In the genomic region with DNA sequence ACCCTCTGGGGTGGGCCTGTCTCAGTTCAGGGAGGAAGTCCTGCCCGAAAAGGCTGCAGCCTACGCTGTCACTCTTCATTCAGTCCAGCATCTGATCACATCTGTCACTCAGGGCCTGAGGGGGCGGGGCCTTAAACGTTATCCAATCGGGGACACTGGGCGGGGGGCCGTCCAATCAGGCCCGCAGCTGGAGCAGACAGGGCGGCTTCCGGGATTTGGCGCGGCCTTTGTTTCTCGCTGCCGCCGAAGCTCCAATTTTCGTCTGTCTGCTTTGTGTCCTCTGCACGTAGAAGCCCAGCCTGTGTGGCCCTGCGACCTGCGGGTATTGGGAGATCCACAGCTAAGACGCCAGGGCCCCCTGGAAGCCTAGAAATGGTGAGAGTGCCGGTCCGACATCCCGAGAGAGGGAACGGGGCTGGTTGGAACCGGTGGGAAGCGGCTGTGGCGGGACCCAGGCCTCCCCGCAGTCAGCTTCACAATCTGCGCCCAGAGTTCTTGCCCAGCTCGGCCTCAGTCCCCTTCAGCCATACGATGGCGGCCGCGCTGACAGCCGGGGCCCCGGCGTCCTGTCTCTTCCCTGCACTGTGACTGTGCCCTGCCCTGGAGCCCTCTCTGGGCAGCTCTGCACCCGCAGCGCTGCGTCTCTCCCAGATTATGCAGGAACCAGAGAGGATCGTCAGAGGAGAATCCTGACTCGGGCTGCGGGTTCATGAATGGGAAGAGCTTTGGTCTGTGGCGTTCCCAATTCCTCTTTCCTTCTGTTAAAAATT, we compare ENCODE assay signal across 8 cellular contexts. TPM values are rescaled to one million over a fixed set of nuclear protein-coding genes. Genes with fewer than 3 reads are reported as not detected.
DNase-seq lines count a peak whose midpoint lies in the region; ATAC-seq and TF ChIP-seq lines count a peak whose summit lies in the region.

Gene ZNF730 (plus strand): TSS at position 224 of the 770 bp plus-strand sequence. CDS start 149 bp downstream, at position 373.

- H3K27ac ChIP-seq in BLaER1 (peak within 1 kb of the TSS; percentile 85), duodenal mucosa (ENCODE audit: low read depth, low read length) (no peak within 1 kb of the TSS)

- H3K27me3 Mint-ChIP-seq in activated CD4-positive, alpha-beta T cell treated with anti-CD3 and anti-CD28 coated beads for 36 hours: peaks cover 15% of the 10 kb centered on the region

- 0 to 2% methylated on average over 24 to 38 of the region's 44 CpGs for WGBS in lower leg skin, 2 donors

- peak within 1 kb of the TSS; percentile 82 for H3K4me3 Mint-ChIP-seq in activated CD4-positive, alpha-beta T cell treated with anti-CD3 and anti-CD28 coated beads for 36 hours

- H3K4me3 ChIP-seq in BLaER1: peak within 1 kb of the TSS; percentile 75
- H3K4me3 ChIP-seq in duodenal mucosa (ENCODE audit: low read depth in 1 of 2, low read length in 2 of 2): peak within 1 kb of the TSS; percentile 29 to 48
- peak within 1 kb of the TSS; percentile 30 for H3K4me3 ChIP-seq in lower leg skin (ENCODE audit: low read depth, poor library complexity, severe bottlenecking)

- H3K9ac ChIP-seq in BLaER1 (peak within 1 kb of the TSS; percentile 87), duodenal mucosa (ENCODE audit: low read depth in 1 of 2, low read length in 2 of 2) (no peak within 1 kb of the TSS)

- H3K9me3 ChIP-seq in BLaER1 (peaks cover 28% of the 10 kb centered on the region), duodenal mucosa (ENCODE audit: control insufficient read depth in 1 of 2, low read length in 2 of 2) (peaks cover 7 to 10% of the 10 kb centered on the region in 2 donors)

- H4K20me1 ChIP-seq in BLaER1: no peaks in the 10 kb centered on the region

- peaks cover 6% of the 10 kb centered on the region for H3K4me1 Mint-ChIP-seq in activated CD4-positive, alpha-beta T cell treated with anti-CD3 and anti-CD28 coated beads for 36 hours

- DNase-seq in NCI-H1105 treated with DMSO at 0.1 percent for 48 hours (lab: John Stamatoyannopoulos, UW) (peak; percentile 77), lower leg skin (ENCODE audit: low spot score in 2 of 2) (no peak)
- peak; percentile 90 for DNase-seq in activated CD4-positive, alpha-beta T cell treated with anti-CD3 and anti-CD28 coated beads for 36 hours
- peak; percentile 19 to 29 for DNase-seq in stimulated activated CD4-positive, alpha-beta T cell treated with anti-CD3 and anti-CD28 coated beads, Interleukin-4, amount 100 ng/mL, for 4 hours

- peaks cover 5% of the 10 kb centered on the region for H3K9me3 Mint-ChIP-seq in activated CD4-positive, alpha-beta T cell treated with anti-CD3 and anti-CD28 coated beads for 36 hours (ENCODE audit: low read depth)

- H3K36me3 ChIP-seq in BLaER1 (peaks cover 60% of the 10 kb centered on the region), duodenal mucosa (ENCODE audit: control insufficient read depth in 1 of 2, insufficient read depth in 2 of 2, low read length in 2 of 2) (no peaks in the 10 kb centered on the region)

- CTCF ChIA-PET in activated CD4-positive, alpha-beta T cell treated with anti-CD3 and anti-CD28 coated beads for 36 hours (lab: Charles Lee): interaction anchor here (0.7 to 1.5 kb wide), 2 partner anchors 11 to 163 kb away, joined by 3 to 6 read pairs; no protein-coding TSS in a partner anchor

- no peaks in the 10 kb centered on the region for H3K4me1 ChIP-seq in BLaER1
- H3K4me1 ChIP-seq in duodenal mucosa (ENCODE audit: control insufficient read depth in 1 of 2, insufficient read depth in 2 of 2, low read length in 2 of 2): no peaks in the 10 kb centered on the region

- intact Hi-C loops in activated CD4-positive, alpha-beta T cell treated with anti-CD3 and anti-CD28 coated beads for 36 hours (cut with DNase I, micrococcal nuclease): loop anchor here in 1 of 2 experiments (10.0 kb wide), 1 partner anchor 158 kb away; no protein-coding TSS in a partner anchor
- intact Hi-C loops in lower leg skin (cut with DNase I; ENCODE audit: low total_unique reads): no loop called here

- peaks cover 12% of the 10 kb centered on the region for H3K36me3 Mint-ChIP-seq in activated CD4-positive, alpha-beta T cell treated with anti-CD3 and anti-CD28 coated beads for 36 hours (ENCODE audit: low read depth)

- H3K4me2 ChIP-seq in BLaER1: peak within 1 kb of the TSS; percentile 62

- no peak for TF ChIP-seq CTCF in lower leg skin (IDR thresholded peaks at IDR 0.05)

- H3K27ac Mint-ChIP-seq in activated CD4-positive, alpha-beta T cell treated with anti-CD3 and anti-CD28 coated beads for 36 hours: peak within 1 kb of the TSS; percentile 10

- POLR2A ChIA-PET in activated CD4-positive, alpha-beta T cell treated with anti-CD3 and anti-CD28 coated beads for 36 hours (lab: Charles Lee): interaction anchor here (0.5 to 1.6 kb wide), 2 partner anchors 133 to 916 kb away, joined by 3 to 6 read pairs; partner anchors contain the start of gene ZNF724

- H3K27me3 ChIP-seq in BLaER1 (no peaks in the 10 kb centered on the region), duodenal mucosa (ENCODE audit: control insufficient read depth in 1 of 2, insufficient read depth in 2 of 2, low read length in 2 of 2) (no peaks in the 10 kb centered on the region)

- ATAC-seq in GM21737 (IDR thresholded peaks at IDR 0.05; ENCODE audit: unreplicated experiment): peak; percentile 93
- peak; percentile 100 for ATAC-seq in activated CD4-positive, alpha-beta T cell treated with anti-CD3 and anti-CD28 coated beads for 36 hours
- no peak for ATAC-seq in GM21526 (IDR thresholded peaks at IDR 0.05; ENCODE audit: low FRiP score, unreplicated experiment)

- no peak for TF ChIP-seq POLR2A in lower leg skin (IDR thresholded peaks at IDR 0.05)

RNA-seq across cellular contexts. Expression of gene ZNF730, which starts in this region (rescaled TPM):
- total RNA-seq in activated CD4-positive, alpha-beta T cell treated with anti-CD3 and anti-CD28 coated beads for 36 hours: 1 to 10 TPM; 2.1 to 3.8 TPM
- 1 to 10 TPM in 1 of 4 donors, not detected in 3; 1.1 TPM for total RNA-seq in lower leg skin

Comparison
In these comparisons a context has a peak if more than half of its experiments do, and no peak if none do; other contexts are left out.
1. DNase-seq: peak in NCI-H1105 treated with DMSO at 0.1 percent for 48 hours (single experiment), activated CD4-positive, alpha-beta T cell treated with anti-CD3 and anti-CD28 coated beads for 36 hours (single experiment) and stimulated activated CD4-positive, alpha-beta T cell treated with anti-CD3 and anti-CD28 coated beads, Interleukin-4, amount 100 ng/mL, for 4 hours (2 of 2); none in lower leg skin (0 of 2).
2. Peak in every context shown above with its lines, with median percentiles within 50 percentile points of each other: H3K4me3 ChIP-seq.